Comparison of ENCODE assay signal across 8 cellular contexts in genomic region chr12:26729137-26729671, GRCh38.
A peak's percentile ranks its signal among the peaks of the same experiment; 100 is the strongest.
DNase-seq lines count a peak whose midpoint lies in the region; ATAC-seq lines count a peak whose summit lies in the region.
"Not testable (repeated sequence)": the region's sequence is repeated elsewhere in the genome, so short reads cannot be mapped to it uniquely, and the experiment has no call there.

No MANE protein-coding gene starts in this region.

- peak overlapping the region in 1 of 2 donors; percentile 4 for H3K27ac Mint-ChIP-seq in activated naive CD4-positive, alpha-beta T cell treated with anti-CD3 and anti-CD28 coated beads, Interleukin-2, amount 50 U/mL, for 72 hours
- peak overlapping the region; percentile 66 for H3K27ac Mint-ChIP-seq in stimulated activated naive CD8-positive, alpha-beta T cell treated with anti-CD3 and anti-CD28 coated beads, Interleukin-15, Interleukin-2, amounts not matched to agents 100 ng/mL and 50 ng/mL, for 24 hours

- peak; percentile 51 for ATAC-seq in GM18511 (IDR thresholded peaks at IDR 0.05; ENCODE audit: unreplicated experiment)
- ATAC-seq in GM19395 (IDR thresholded peaks at IDR 0.05; ENCODE audit: unreplicated experiment): peak; percentile 42
- ATAC-seq in GM21717 (IDR thresholded peaks at IDR 0.05; ENCODE audit: unreplicated experiment): peak; percentile 39
- peak; percentile 45 for ATAC-seq in HG02884 (IDR thresholded peaks at IDR 0.05; ENCODE audit: unreplicated experiment)
- peak; percentile 53 for ATAC-seq in HG03175 (IDR thresholded peaks at IDR 0.05; ENCODE audit: unreplicated experiment)
- peak; percentile 28 for ATAC-seq in HG03571 (IDR thresholded peaks at IDR 0.05; ENCODE audit: unreplicated experiment)
- peak; percentile 58 to 64 for ATAC-seq in activated naive CD4-positive, alpha-beta T cell treated with anti-CD3 and anti-CD28 coated beads, Interleukin-2, amount 50 U/mL, for 72 hours

- peaks cover 87% of the 10 kb centered on the region for H3K4me1 Mint-ChIP-seq in stimulated activated naive CD8-positive, alpha-beta T cell treated with anti-CD3 and anti-CD28 coated beads, Interleukin-15, Interleukin-2, amounts not matched to agents 100 ng/mL and 50 ng/mL, for 24 hours (ENCODE audit: low read depth)

- H3K36me3 Mint-ChIP-seq in activated naive CD4-positive, alpha-beta T cell treated with anti-CD3 and anti-CD28 coated beads, Interleukin-2, amount 50 U/mL, for 72 hours: not testable (repeated sequence)
- peaks cover 28% of the 10 kb centered on the region for H3K36me3 Mint-ChIP-seq in stimulated activated naive CD8-positive, alpha-beta T cell treated with anti-CD3 and anti-CD28 coated beads, Interleukin-15, Interleukin-2, amounts not matched to agents 100 ng/mL and 50 ng/mL, for 24 hours (ENCODE audit: low read depth)

- not testable (repeated sequence) for DNase-seq in activated naive CD4-positive, alpha-beta T cell treated with anti-CD3 and anti-CD28 coated beads, Interleukin-2, amount 50 U/mL, for 72 hours (ENCODE audit: low spot score in 2 of 2)

- H3K27me3 Mint-ChIP-seq in stimulated activated naive CD8-positive, alpha-beta T cell treated with anti-CD3 and anti-CD28 coated beads, Interleukin-15, Interleukin-2, amounts not matched to agents 100 ng/mL and 50 ng/mL, for 24 hours: not testable (repeated sequence)

- H3K9me3 Mint-ChIP-seq in activated naive CD4-positive, alpha-beta T cell treated with anti-CD3 and anti-CD28 coated beads, Interleukin-2, amount 50 U/mL, for 72 hours; stimulated activated naive CD8-positive, alpha-beta T cell treated with anti-CD3 and anti-CD28 coated beads, Interleukin-15, Interleukin-2, amounts not matched to agents 100 ng/mL and 50 ng/mL, for 24 hours: not testable (repeated sequence)

- H3K4me3 Mint-ChIP-seq in stimulated activated naive CD8-positive, alpha-beta T cell treated with anti-CD3 and anti-CD28 coated beads, Interleukin-15, Interleukin-2, amounts not matched to agents 100 ng/mL and 50 ng/mL, for 24 hours: peak overlapping the region; percentile 39
